In the genomic region with DNA sequence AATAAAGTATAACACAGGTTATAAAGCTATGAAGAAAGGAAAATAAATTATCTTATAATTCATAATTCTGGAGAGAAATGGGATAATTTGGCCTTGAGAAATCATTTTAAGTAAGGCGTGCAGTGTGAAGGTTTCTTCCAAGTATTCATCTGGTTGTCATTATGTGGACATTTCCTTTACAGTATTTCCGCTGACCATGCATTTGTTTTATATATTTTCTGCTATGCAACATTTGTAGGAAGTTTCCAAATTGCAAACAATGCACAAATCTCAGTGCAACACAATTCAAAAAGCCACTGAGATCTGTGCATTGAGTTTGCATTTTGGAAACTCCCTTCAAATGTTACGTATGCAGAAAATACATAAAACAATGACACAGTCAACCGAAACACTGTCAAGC, we compare ENCODE assay signal across 3 cellular contexts.
TF ChIP-seq lines count a peak whose summit lies in the region.

No MANE protein-coding gene starts in this region.

TF ChIP-seq in A549, 52 proteins besides CTCF, POLR2A, EP300 and RAD21:
- TF ChIP-seq MAFK (IDR thresholded peaks at IDR 0.05; ENCODE audit: partially characterized antibody) = peak; percentile 85
- no peak for TF ChIP-seq RARB (CRISPR knock-in tag; IDR thresholded peaks at IDR 0.05)

TF ChIP-seq in IMR-90, 13 proteins besides CTCF, POLR2A, EP300 and RAD21:
- TF ChIP-seq, protein P1, sequence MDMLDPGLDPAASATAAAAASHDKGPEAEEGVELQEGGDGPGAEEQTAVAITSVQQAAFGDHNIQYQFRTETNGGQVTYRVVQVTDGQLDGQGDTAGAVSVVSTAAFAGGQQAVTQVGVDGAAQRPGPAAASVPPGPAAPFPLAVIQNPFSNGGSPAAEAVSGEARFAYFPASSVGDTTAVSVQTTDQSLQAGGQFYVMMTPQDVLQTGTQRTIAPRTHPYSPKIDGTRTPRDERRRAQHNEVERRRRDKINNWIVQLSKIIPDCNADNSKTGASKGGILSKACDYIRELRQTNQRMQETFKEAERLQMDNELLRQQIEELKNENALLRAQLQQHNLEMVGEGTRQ (IDR thresholded peaks at IDR 0.05; ENCODE audit: low read depth, low read length) = no peak
- TF ChIP-seq MAFK (IDR thresholded peaks at IDR 0.05; ENCODE audit: low read depth, low read length) = peak; percentile 83
- no peak for TF ChIP-seq RFX5 (IDR thresholded peaks at IDR 0.05; ENCODE audit: low read depth, low read length)
- TF ChIP-seq NFE2L2 (IDR thresholded peaks at IDR 0.05; ENCODE audit: low read depth, low read length) = no peak

TF ChIP-seq in K562, 482 proteins besides CTCF, POLR2A, EP300 and RAD21:
- TF ChIP-seq, protein P2, sequence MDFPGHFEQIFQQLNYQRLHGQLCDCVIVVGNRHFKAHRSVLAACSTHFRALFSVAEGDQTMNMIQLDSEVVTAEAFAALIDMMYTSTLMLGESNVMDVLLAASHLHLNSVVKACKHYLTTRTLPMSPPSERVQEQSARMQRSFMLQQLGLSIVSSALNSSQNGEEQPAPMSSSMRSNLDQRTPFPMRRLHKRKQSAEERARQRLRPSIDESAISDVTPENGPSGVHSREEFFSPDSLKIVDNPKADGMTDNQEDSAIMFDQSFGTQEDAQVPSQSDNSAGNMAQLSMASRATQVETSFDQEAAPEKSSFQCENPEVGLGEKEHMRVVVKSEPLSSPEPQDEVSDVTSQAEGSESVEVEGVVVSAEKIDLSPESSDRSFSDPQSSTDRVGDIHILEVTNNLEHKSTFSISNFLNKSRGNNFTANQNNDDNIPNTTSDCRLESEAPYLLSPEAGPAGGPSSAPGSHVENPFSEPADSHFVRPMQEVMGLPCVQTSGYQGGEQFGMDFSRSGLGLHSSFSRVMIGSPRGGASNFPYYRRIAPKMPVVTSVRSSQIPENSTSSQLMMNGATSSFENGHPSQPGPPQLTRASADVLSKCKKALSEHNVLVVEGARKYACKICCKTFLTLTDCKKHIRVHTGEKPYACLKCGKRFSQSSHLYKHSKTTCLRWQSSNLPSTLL (IDR thresholded peaks at IDR 0.05) = no peak
- no peak for TF ChIP-seq STAT5B (CRISPR knock-in tag; IDR thresholded peaks at IDR 0.05)
- TF ChIP-seq TAF1 (IDR thresholded peaks at IDR 0.05; ENCODE audit: control insufficient read depth, extremely low read depth, insufficient read depth, low read length, severe bottlenecking) = no peak
- TF ChIP-seq, protein P3, sequence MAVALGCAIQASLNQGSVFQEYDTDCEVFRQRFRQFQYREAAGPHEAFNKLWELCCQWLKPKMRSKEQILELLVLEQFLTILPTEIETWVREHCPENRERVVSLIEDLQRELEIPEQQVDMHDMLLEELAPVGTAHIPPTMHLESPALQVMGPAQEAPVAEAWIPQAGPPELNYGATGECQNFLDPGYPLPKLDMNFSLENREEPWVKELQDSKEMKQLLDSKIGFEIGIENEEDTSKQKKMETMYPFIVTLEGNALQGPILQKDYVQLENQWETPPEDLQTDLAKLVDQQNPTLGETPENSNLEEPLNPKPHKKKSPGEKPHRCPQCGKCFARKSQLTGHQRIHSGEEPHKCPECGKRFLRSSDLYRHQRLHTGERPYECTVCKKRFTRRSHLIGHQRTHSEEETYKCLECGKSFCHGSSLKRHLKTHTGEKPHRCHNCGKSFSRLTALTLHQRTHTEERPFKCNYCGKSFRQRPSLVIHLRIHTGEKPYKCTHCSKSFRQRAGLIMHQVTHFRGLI (CRISPR knock-in tag; IDR thresholded peaks at IDR 0.05) = no peak
- peak; percentile 73 for TF ChIP-seq C11orf30 (IDR thresholded peaks at IDR 0.05; ENCODE audit: low read depth)
- TF ChIP-seq MIER1 (IDR thresholded peaks at IDR 0.05; ENCODE audit: low read depth) = no peak
- TF ChIP-seq KAT7 (CRISPR knock-in tag; IDR thresholded peaks at IDR 0.05; ENCODE audit: borderline replicate concordance) = no peak
- TF ChIP-seq ZNF12 (CRISPR knock-in tag; IDR thresholded peaks at IDR 0.05) = no peak
- TF ChIP-seq ZNF316 (IDR thresholded peaks at IDR 0.05) = peak; percentile 82
- TF ChIP-seq SMARCB1 (IDR thresholded peaks at IDR 0.05; ENCODE audit: insufficient read length, low read depth) = no peak
- no peak for TF ChIP-seq PRMT5 (CRISPR knock-in tag; IDR thresholded peaks at IDR 0.05)
- peak; percentile 73; the same call in 1 of the 2 replicates for TF ChIP-seq MAFK (IDR thresholded peaks at IDR 0.05; ENCODE audit: low read length)
- TF ChIP-seq, protein P4, sequence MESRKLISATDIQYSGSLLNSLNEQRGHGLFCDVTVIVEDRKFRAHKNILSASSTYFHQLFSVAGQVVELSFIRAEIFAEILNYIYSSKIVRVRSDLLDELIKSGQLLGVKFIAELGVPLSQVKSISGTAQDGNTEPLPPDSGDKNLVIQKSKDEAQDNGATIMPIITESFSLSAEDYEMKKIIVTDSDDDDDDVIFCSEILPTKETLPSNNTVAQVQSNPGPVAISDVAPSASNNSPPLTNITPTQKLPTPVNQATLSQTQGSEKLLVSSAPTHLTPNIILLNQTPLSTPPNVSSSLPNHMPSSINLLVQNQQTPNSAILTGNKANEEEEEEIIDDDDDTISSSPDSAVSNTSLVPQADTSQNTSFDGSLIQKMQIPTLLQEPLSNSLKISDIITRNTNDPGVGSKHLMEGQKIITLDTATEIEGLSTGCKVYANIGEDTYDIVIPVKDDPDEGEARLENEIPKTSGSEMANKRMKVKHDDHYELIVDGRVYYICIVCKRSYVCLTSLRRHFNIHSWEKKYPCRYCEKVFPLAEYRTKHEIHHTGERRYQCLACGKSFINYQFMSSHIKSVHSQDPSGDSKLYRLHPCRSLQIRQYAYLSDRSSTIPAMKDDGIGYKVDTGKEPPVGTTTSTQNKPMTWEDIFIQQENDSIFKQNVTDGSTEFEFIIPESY (CRISPR knock-in tag; IDR thresholded peaks at IDR 0.05) = no peak
- no peak for TF ChIP-seq CBFA2T2 (conservative IDR thresholded peaks at IDR 0.05)
- TF ChIP-seq MAFF (IDR thresholded peaks at IDR 0.05; ENCODE audit: low read length) = peak; percentile 68; the same call in 1 of the 2 replicates
- TF ChIP-seq MYC (IDR thresholded peaks at IDR 0.05; ENCODE audit: low read depth, low read length) = no peak
- TF ChIP-seq MYC (CRISPR knock-in tag; IDR thresholded peaks at IDR 0.05; ENCODE audit: borderline replicate concordance, low read depth) = no peak
- TF ChIP-seq SLC30A9 (CRISPR knock-in tag; IDR thresholded peaks at IDR 0.05) = no peak
- no peak for TF ChIP-seq MYBL2 (IDR thresholded peaks at IDR 0.05; ENCODE audit: low read depth)
- TF ChIP-seq MYBL2 (CRISPR knock-in tag; IDR thresholded peaks at IDR 0.05; ENCODE audit: borderline replicate concordance) = no peak
- TF ChIP-seq MAFG (tag; conservative IDR thresholded peaks at IDR 0.05) = peak; percentile 69
- TF ChIP-seq CBX8 (IDR thresholded peaks at IDR 0.05; ENCODE audit: borderline replicate concordance, extremely low read depth, low read depth, low read length, poor library complexity, severe bottlenecking) = no peak
- TF ChIP-seq FUS (optimal IDR thresholded peaks at IDR 0.05; ENCODE audit: low read depth, low read length) = no peak
- TF ChIP-seq, protein P5, sequence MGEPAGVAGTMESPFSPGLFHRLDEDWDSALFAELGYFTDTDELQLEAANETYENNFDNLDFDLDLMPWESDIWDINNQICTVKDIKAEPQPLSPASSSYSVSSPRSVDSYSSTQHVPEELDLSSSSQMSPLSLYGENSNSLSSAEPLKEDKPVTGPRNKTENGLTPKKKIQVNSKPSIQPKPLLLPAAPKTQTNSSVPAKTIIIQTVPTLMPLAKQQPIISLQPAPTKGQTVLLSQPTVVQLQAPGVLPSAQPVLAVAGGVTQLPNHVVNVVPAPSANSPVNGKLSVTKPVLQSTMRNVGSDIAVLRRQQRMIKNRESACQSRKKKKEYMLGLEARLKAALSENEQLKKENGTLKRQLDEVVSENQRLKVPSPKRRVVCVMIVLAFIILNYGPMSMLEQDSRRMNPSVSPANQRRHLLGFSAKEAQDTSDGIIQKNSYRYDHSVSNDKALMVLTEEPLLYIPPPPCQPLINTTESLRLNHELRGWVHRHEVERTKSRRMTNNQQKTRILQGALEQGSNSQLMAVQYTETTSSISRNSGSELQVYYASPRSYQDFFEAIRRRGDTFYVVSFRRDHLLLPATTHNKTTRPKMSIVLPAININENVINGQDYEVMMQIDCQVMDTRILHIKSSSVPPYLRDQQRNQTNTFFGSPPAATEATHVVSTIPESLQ (CRISPR knock-in tag; IDR thresholded peaks at IDR 0.05) = no peak
- TF ChIP-seq, protein P6, sequence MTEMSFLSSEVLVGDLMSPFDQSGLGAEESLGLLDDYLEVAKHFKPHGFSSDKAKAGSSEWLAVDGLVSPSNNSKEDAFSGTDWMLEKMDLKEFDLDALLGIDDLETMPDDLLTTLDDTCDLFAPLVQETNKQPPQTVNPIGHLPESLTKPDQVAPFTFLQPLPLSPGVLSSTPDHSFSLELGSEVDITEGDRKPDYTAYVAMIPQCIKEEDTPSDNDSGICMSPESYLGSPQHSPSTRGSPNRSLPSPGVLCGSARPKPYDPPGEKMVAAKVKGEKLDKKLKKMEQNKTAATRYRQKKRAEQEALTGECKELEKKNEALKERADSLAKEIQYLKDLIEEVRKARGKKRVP (CRISPR knock-in tag; IDR thresholded peaks at IDR 0.05) = no peak
